9 cellular contexts compared by ENCODE assay signal in genomic region chrX:55056820-55057690, GRCh38. TPM values are rescaled to one million over a fixed set of nuclear protein-coding genes. Genes with fewer than 3 reads are reported as not detected.
DNase-seq lines count a peak whose midpoint lies in the region; ATAC-seq and TF ChIP-seq lines count a peak whose summit lies in the region.
"Had no signal": no experiment of that assay in that cellular context is flagged by ENCODE, and none has a peak within 500 bp of the region (broad histone marks: within the 10 kb centered on the region; RNA-seq: fewer than 3 reads in every experiment).

No MANE protein-coding gene starts in this region.

- no peak overlapping the region for H3K9ac ChIP-seq in trophoblast cell (ENCODE audit: low read length)

- no peak overlapping the region for H2BK5ac ChIP-seq in trophoblast cell (ENCODE audit: low read depth, low read length, poor library complexity)

- H2BK120ac ChIP-seq in trophoblast cell (ENCODE audit: insufficient read depth, low read length, poor library complexity) = no peak overlapping the region

- H2AK5ac ChIP-seq in trophoblast cell (ENCODE audit: low read length) = no peak overlapping the region

- peak overlapping the region; percentile 68 for H3K4me3 Mint-ChIP-seq in activated B cell treated with CpG ODN at 0.5 μM for 24 hours

- intact Hi-C loops in activated B cell treated with CpG ODN at 0.5 μM for 24 hours (cut with micrococcal nuclease) = loop anchor here (1.0 to 10.0 kb wide), 9 partner anchors 105 to 1222 kb away; partner anchors contain the start of gene RRAGB

- no peaks in the 10 kb centered on the region for H3K27me3 Mint-ChIP-seq in activated B cell treated with CpG ODN at 0.5 μM for 24 hours

- H3K27me3 ChIP-seq in thoracic aorta (replicated peaks; ENCODE audit: insufficient read depth) = no peaks in the 10 kb centered on the region
- H3K27me3 ChIP-seq in trophoblast cell (ENCODE audit: insufficient read depth, low read length) = no peaks in the 10 kb centered on the region

- H4K12ac ChIP-seq in trophoblast cell (ENCODE audit: low read depth, low read length) = no peak overlapping the region

- WGBS in trophoblast cell (ENCODE audit: extremely low coverage, insufficient coverage, insufficient read length) = no CpG with 5 or more reads among the region's 7 CpGs

- H3K4me1 ChIP-seq in thoracic aorta (ENCODE audit: control insufficient read depth in 1 of 2, low read depth in 2 of 2) (peaks cover 0 to 7% of the 10 kb centered on the region in 2 donors), trophoblast cell (ENCODE audit: control insufficient read depth in 1 of 2, insufficient read depth in 2 of 2, low read length in 2 of 2) (no peaks in the 10 kb centered on the region)

- H3K36me3 ChIP-seq in thoracic aorta = no peaks in the 10 kb centered on the region
- H3K36me3 ChIP-seq in trophoblast cell (ENCODE audit: control insufficient read depth in 1 of 2, insufficient read depth in 2 of 2, low read length in 2 of 2) = no peaks in the 10 kb centered on the region

- no peak overlapping the region for H3K27ac ChIP-seq in thoracic aorta
- no peak overlapping the region for H3K27ac ChIP-seq in trophoblast cell (ENCODE audit: low read depth, low read length)

- H3K9me3 ChIP-seq in thoracic aorta = no peaks in the 10 kb centered on the region
- no peaks in the 10 kb centered on the region for H3K9me3 ChIP-seq in trophoblast cell (ENCODE audit: insufficient read depth, low read depth, low read length)

- H3K79me1 ChIP-seq in trophoblast cell (ENCODE audit: low read length) = no peaks in the 10 kb centered on the region

- POLR2A ChIA-PET in activated B cell treated with CpG ODN at 0.5 μM for 24 hours (lab: Charles Lee) = interaction anchor here (0.8 to 1.3 kb wide), 2 partner anchors 57 to 418 kb away, joined by 3 to 5 read pairs; partner anchors contain the start of gene APEX2

- H4K8ac ChIP-seq in trophoblast cell (ENCODE audit: low read depth, low read length) = no peak overlapping the region

- TF ChIP-seq CTCF in activated B cell treated with CpG ODN at 0.5 μM for 24 hours (IDR thresholded peaks at IDR 0.05) (no peak), thoracic aorta (IDR thresholded peaks at IDR 0.05) (no peak)

- no peak overlapping the region for H3K18ac ChIP-seq in trophoblast cell (ENCODE audit: low read length)

- no peak overlapping the region for H2AFZ ChIP-seq in trophoblast cell (ENCODE audit: insufficient read depth, low read length, poor library complexity)

- no peak overlapping the region for H4K91ac ChIP-seq in trophoblast cell (ENCODE audit: low read depth, low read length)

- no peak overlapping the region for H2BK12ac ChIP-seq in trophoblast cell (ENCODE audit: low read length)

- H3K9me3 Mint-ChIP-seq in activated B cell treated with CpG ODN at 0.5 μM for 24 hours = no peaks in the 10 kb centered on the region

- peaks cover 11% of the 10 kb centered on the region for H3K4me1 Mint-ChIP-seq in activated B cell treated with CpG ODN at 0.5 μM for 24 hours

- H3K27ac Mint-ChIP-seq in activated B cell treated with CpG ODN at 0.5 μM for 24 hours = peak overlapping the region; percentile 53

- no peak overlapping the region for H3K14ac ChIP-seq in trophoblast cell (ENCODE audit: low read length)

- no peaks in the 10 kb centered on the region for H3K36me3 Mint-ChIP-seq in activated B cell treated with CpG ODN at 0.5 μM for 24 hours (ENCODE audit: low read depth)

- DNase-seq in stimulated activated CD4-positive, alpha-beta T cell treated with anti-CD3 and anti-CD28 coated beads, Interleukin-2, amount 100 ng/mL, for 4 hours (ENCODE audit: low read depth) = peak; percentile 6
- no peak for DNase-seq in stimulated activated CD4-positive, alpha-beta T cell treated with anti-CD3 and anti-CD28 coated beads, Interleukin-12 subunit alpha, Interleukin-12 subunit beta, amount 100 ng/mL, for 4 hours
- DNase-seq in activated B cell treated with CpG ODN at 0.5 μM for 24 hours (no peak), globus pallidus (ENCODE audit: low spot score) (peak; percentile 11), thoracic aorta (ENCODE audit: low spot score) (no peak), trophoblast cell (no peak)

- no peak overlapping the region for H3K4me2 ChIP-seq in trophoblast cell (ENCODE audit: low read length)

- H3K4ac ChIP-seq in trophoblast cell (ENCODE audit: low read depth, low read length) = no peak overlapping the region

- H3K23ac ChIP-seq in trophoblast cell (ENCODE audit: low read length) = no peak overlapping the region

- CTCF ChIA-PET in activated B cell treated with CpG ODN at 0.5 μM for 24 hours (lab: Charles Lee) = interaction anchor here (1.1 to 1.3 kb wide), 2 partner anchors 165 to 418 kb away, joined by 6 to 9 read pairs; no protein-coding TSS in a partner anchor

- H3K4me3 ChIP-seq in thoracic aorta (peak overlapping the region; percentile 60), trophoblast cell (ENCODE audit: low read depth, low read length) (no peak overlapping the region)
- H3K4me3 ChIP-seq: skin epidermis had no signal

- H3K79me2 ChIP-seq in trophoblast cell (ENCODE audit: control insufficient read depth, insufficient read depth, low read length, poor library complexity) = no peaks in the 10 kb centered on the region

- no peak for ATAC-seq in activated B cell treated with CpG ODN at 0.5 μM for 24 hours (ENCODE audit: low read depth)
- no peak for ATAC-seq in thoracic aorta (ENCODE audit: insufficient number of reproducible peaks, low FRiP score, low read depth)
- no peak for ATAC-seq in HG03108 (IDR thresholded peaks at IDR 0.05; ENCODE audit: unreplicated experiment)
- ATAC-seq in GM18868 (IDR thresholded peaks at IDR 0.05; ENCODE audit: unreplicated experiment) = no peak

RNA-seq across cellular contexts. Expression of gene PAGE2B, which starts 17.8 kb away (rescaled TPM):
- not detected in 2 replicates for total RNA-seq in activated B cell treated with CpG ODN at 0.5 μM for 24 hours
- not detected for total RNA-seq in thoracic aorta
- polyA plus RNA-seq in trophoblast cell (2013) = 0.26 TPM in 1 of 2 replicates, not detected in the other

RNA-seq across cellular contexts. Expression of gene ALAS2, which starts 26.3 kb away (rescaled TPM):
- total RNA-seq in activated B cell treated with CpG ODN at 0.5 μM for 24 hours = 0.39 and 0.82 TPM in 2 replicates
- total RNA-seq in thoracic aorta = 1 to 10 TPM in 1 of 2 donors, not detected in 1; 8.5 TPM
- polyA plus RNA-seq in trophoblast cell (2013) = 0.04 TPM in 2 replicates

RNA-seq across cellular contexts. Expression of gene PAGE2, which starts 31.8 kb away (rescaled TPM):
- total RNA-seq in activated B cell treated with CpG ODN at 0.5 μM for 24 hours (not detected in 2 replicates), thoracic aorta (not detected)
- polyA plus RNA-seq in trophoblast cell (2013) = 0.11 TPM in 1 of 2 replicates, not detected in the other

RNA-seq across cellular contexts. Expression of gene APEX2, which starts 56.9 kb away (rescaled TPM):
- total RNA-seq in activated B cell treated with CpG ODN at 0.5 μM for 24 hours (19.6 and 22.2 TPM in 2 replicates), thoracic aorta (1 to 10 TPM; 6.8 to 9.6 TPM)
- polyA plus RNA-seq in trophoblast cell (2013) = 16.1 and 16.4 TPM in 2 replicates

Comparison
In these comparisons a context has a peak if more than half of its experiments do, and no peak if none do; other contexts are left out.
1. DNase-seq: peak in stimulated activated CD4-positive, alpha-beta T cell treated with anti-CD3 and anti-CD28 coated beads, Interleukin-2, amount 100 ng/mL, for 4 hours (single experiment) and globus pallidus (single experiment); none in stimulated activated CD4-positive, alpha-beta T cell treated with anti-CD3 and anti-CD28 coated beads, Interleukin-12 subunit alpha, Interleukin-12 subunit beta, amount 100 ng/mL, for 4 hours (single experiment), activated B cell treated with CpG ODN at 0.5 μM for 24 hours (single experiment), thoracic aorta (single experiment) and trophoblast cell (0 of 2).